27 cellular contexts compared by ENCODE assay signal in genomic region chr22:29442976-29443375, GRCh38. TPM values are rescaled to one million over a fixed set of nuclear protein-coding genes. Genes with fewer than 3 reads are reported as not detected.
"Had no signal": no experiment of that assay in that cellular context is flagged by ENCODE, and none has a peak within 500 bp of the region (broad histone marks: within the 10 kb centered on the region; RNA-seq: fewer than 3 reads in every experiment).

No MANE protein-coding gene starts in this region.

- H3K4me3 ChIP-seq: K562, SJSA1 had no signal

- H3K27ac Mint-ChIP-seq: activated B cell treated with CpG ODN at 0.5 μM for 24 hours; activated CD4-positive, alpha-beta memory T cell treated with anti-CD3 and anti-CD28 coated beads for 36 hours; activated CD4-positive, alpha-beta T cell treated with anti-CD3 and anti-CD28 coated beads, Interleukin-2, amount 10 ng/mL, durations not matched to agents 7 days and 5 days; activated naive CD4-positive, alpha-beta T cell treated with anti-CD3 and anti-CD28 coated beads for 36 hours; activated naive CD8-positive, alpha-beta T cell; activated T-helper 17 cell treated with anti-CD3 and anti-CD28 coated beads, Interleukin-2, amount 50 U/mL, for 72 hours; T-helper 17 cell had no signal

- ATAC-seq: activated T-helper 17 cell treated with anti-CD3 and anti-CD28 coated beads, Interleukin-2, amount 50 U/mL, for 72 hours; K562; T-helper 17 cell had no signal

- H3K4me3 Mint-ChIP-seq: activated B cell treated with CpG ODN at 0.5 μM for 24 hours; activated CD4-positive, alpha-beta memory T cell treated with anti-CD3 and anti-CD28 coated beads for 36 hours; activated CD4-positive, alpha-beta T cell treated with anti-CD3 and anti-CD28 coated beads, Interleukin-2, amount 10 ng/mL, durations not matched to agents 7 days and 5 days; activated naive CD4-positive, alpha-beta T cell treated with anti-CD3 and anti-CD28 coated beads for 36 hours; activated naive CD8-positive, alpha-beta T cell; activated T-helper 17 cell treated with anti-CD3 and anti-CD28 coated beads, Interleukin-2, amount 50 U/mL, for 72 hours; T-helper 17 cell had no signal

- DNase-seq: activated B cell treated with CpG ODN at 0.5 μM for 24 hours; activated CD4-positive, alpha-beta memory T cell treated with anti-CD3 and anti-CD28 coated beads for 36 hours; activated CD4-positive, alpha-beta T cell treated with anti-CD3 and anti-CD28 coated beads, Interleukin-2, amount 10 ng/mL, durations not matched to agents 7 days and 5 days; activated gamma-delta T cell; activated naive CD4-positive, alpha-beta T cell treated with anti-CD3 and anti-CD28 coated beads for 36 hours; activated T-cell treated with anti-CD3 and anti-CD28 coated beads for 4 hours; activated T-cell treated with anti-CD3 and anti-CD28 coated beads, Interleukin-2, amount 50 U/mL, for 48 hours; anterior cingulate cortex; central memory CD4-positive, alpha-beta T cell; Karpas-422; MM.1S; NCI-H1105 treated with DMSO at 0.1 percent for 48 hours; NCI-H1436 treated with DMSO at 0.1 percent for 48 hours; NCI-H187; NCI-H2081; NCI-H510A treated with DMSO at 0.1 percent for 48 hours; NCI-H69; SHP77; T-helper 17 cell; T-helper 9 cell had no signal

- H3K36me3 Mint-ChIP-seq: activated CD4-positive, alpha-beta memory T cell treated with anti-CD3 and anti-CD28 coated beads for 36 hours; activated naive CD8-positive, alpha-beta T cell had no signal

- H3K27ac ChIP-seq: SJSA1 had no signal

- H3K9me3 ChIP-seq: SJSA1 had no signal

- H3K9me3 Mint-ChIP-seq: activated B cell treated with CpG ODN at 0.5 μM for 24 hours; activated CD4-positive, alpha-beta memory T cell treated with anti-CD3 and anti-CD28 coated beads for 36 hours; activated CD4-positive, alpha-beta T cell treated with anti-CD3 and anti-CD28 coated beads, Interleukin-2, amount 10 ng/mL, durations not matched to agents 7 days and 5 days; activated naive CD4-positive, alpha-beta T cell treated with anti-CD3 and anti-CD28 coated beads for 36 hours; activated T-helper 17 cell treated with anti-CD3 and anti-CD28 coated beads, Interleukin-2, amount 50 U/mL, for 72 hours had no signal

- H3K4me1 Mint-ChIP-seq: activated B cell treated with CpG ODN at 0.5 μM for 24 hours; activated CD4-positive, alpha-beta T cell treated with anti-CD3 and anti-CD28 coated beads, Interleukin-2, amount 10 ng/mL, durations not matched to agents 7 days and 5 days; activated T-helper 17 cell treated with anti-CD3 and anti-CD28 coated beads, Interleukin-2, amount 50 U/mL, for 72 hours had no signal

- H3K36me3 ChIP-seq: SJSA1 had no signal

- FAIRE-seq: bronchial epithelial cell, K562, RCC 7860 had no signal

- H3K27me3 ChIP-seq: SJSA1 had no signal

RNA-seq across cellular contexts. Expression of gene RFPL1, which starts 4.6 kb away (rescaled TPM):
- total RNA-seq: activated B cell treated with CpG ODN at 0.5 μM for 24 hours; activated CD4-positive, alpha-beta memory T cell treated with anti-CD3 and anti-CD28 coated beads for 36 hours; activated CD4-positive, alpha-beta T cell treated with anti-CD3 and anti-CD28 coated beads, Interleukin-2, amount 10 ng/mL, durations not matched to agents 7 days and 5 days; activated CD8-positive, alpha-beta memory T cell treated with anti-CD3 and anti-CD28 coated beads for 36 hours; activated naive CD4-positive, alpha-beta T cell treated with anti-CD3 and anti-CD28 coated beads for 36 hours; activated T-helper 17 cell treated with anti-CD3 and anti-CD28 coated beads, Interleukin-2, amount 50 U/mL, for 72 hours; bronchial epithelial cell; K562; SJSA1; T-helper 17 cell had no signal

RNA-seq across cellular contexts. Expression of gene NEFH, which starts 37.0 kb away (rescaled TPM):
- total RNA-seq: SJSA1 had no signal
